Comparison of ENCODE assay signal across 19 cellular contexts in genomic region chr11:59548309-59548656, GRCh38. TPM values are rescaled to one million over a fixed set of nuclear protein-coding genes. Genes with fewer than 3 reads are reported as not detected.
"Had no signal": no experiment of that assay in that cellular context is flagged by ENCODE, and none has a peak within 500 bp of the region (broad histone marks: within the 10 kb centered on the region; RNA-seq: fewer than 3 reads in every experiment).

No MANE protein-coding gene starts in this region.

- H3K27ac ChIP-seq: foreskin keratinocyte, right lobe of liver, suprapubic skin, upper lobe of right lung had no signal

- H3K9me3 ChIP-seq: right lobe of liver, suprapubic skin, upper lobe of right lung had no signal

- H3K9me3 Mint-ChIP-seq: activated naive CD8-positive, alpha-beta T cell treated with anti-CD3 and anti-CD28 coated beads, Interleukin-2, amount 10 ng/mL, durations not matched to agents 7 days and 5 days; nephron; stimulated activated naive CD8-positive, alpha-beta T cell treated with anti-CD3 and anti-CD28 coated beads, Interleukin-15, Interleukin-2, amounts not matched to agents 100 ng/mL and 50 ng/mL, for 24 hours had no signal

- H3K36me3 ChIP-seq: right lobe of liver, suprapubic skin, upper lobe of right lung had no signal

- DNase-seq: activated CD4-positive, alpha-beta T cell treated with anti-CD3 and anti-CD28 coated beads, Interleukin-2, amount 50 U/mL, for 1 hour; activated CD8-positive, alpha-beta memory T cell treated with anti-CD3 and anti-CD28 coated beads for 24 hours; activated naive CD8-positive, alpha-beta T cell treated with anti-CD3 and anti-CD28 coated beads, Interleukin-2, amount 10 ng/mL, durations not matched to agents 7 days and 5 days; cortex of kidney; effector CD4-positive, alpha-beta T cell; foreskin keratinocyte; head of caudate nucleus; right lobe of liver; T-helper 9 cell; upper lobe of right lung had no signal

- H3K4me1 ChIP-seq: upper lobe of right lung had no signal

- H3K27ac Mint-ChIP-seq: activated naive CD8-positive, alpha-beta T cell treated with anti-CD3 and anti-CD28 coated beads, Interleukin-2, amount 10 ng/mL, durations not matched to agents 7 days and 5 days; stimulated activated naive CD8-positive, alpha-beta T cell treated with anti-CD3 and anti-CD28 coated beads, Interleukin-15, Interleukin-2, amounts not matched to agents 100 ng/mL and 50 ng/mL, for 24 hours had no signal

- H3K27me3 ChIP-seq: foreskin keratinocyte, right lobe of liver, suprapubic skin, upper lobe of right lung had no signal

- H3K4me3 ChIP-seq: right lobe of liver, smooth muscle cell, suprapubic skin, upper lobe of right lung had no signal

- H3K36me3 Mint-ChIP-seq: activated naive CD8-positive, alpha-beta T cell treated with anti-CD3 and anti-CD28 coated beads, Interleukin-2, amount 10 ng/mL, durations not matched to agents 7 days and 5 days; brain had no signal

- ATAC-seq: activated CD4-positive, CD25-positive, alpha-beta regulatory T cell treated with anti-CD3 and anti-CD28 coated beads, Interleukin-2, amount 50 U/mL, for 24 hours; foreskin keratinocyte; right lobe of liver; upper lobe of right lung had no signal

RNA-seq across cellular contexts. Expression of gene OR4D9, which starts 36.9 kb away (rescaled TPM):
- total RNA-seq: activated naive CD8-positive, alpha-beta T cell treated with anti-CD3 and anti-CD28 coated beads, Interleukin-2, amount 10 ng/mL, durations not matched to agents 7 days and 5 days; foreskin keratinocyte; lower leg skin; osteoblast; pulmonary artery endothelial cell; right lobe of liver; smooth muscle cell; suprapubic skin; upper lobe of right lung had no signal
- polyA plus RNA-seq: foreskin keratinocyte, smooth muscle cell had no signal

RNA-seq across cellular contexts. Expression of gene OR4D11, which starts 44.9 kb away (rescaled TPM):
- total RNA-seq: activated naive CD8-positive, alpha-beta T cell treated with anti-CD3 and anti-CD28 coated beads, Interleukin-2, amount 10 ng/mL, durations not matched to agents 7 days and 5 days; foreskin keratinocyte; lower leg skin; osteoblast; pulmonary artery endothelial cell; right lobe of liver; smooth muscle cell; suprapubic skin; upper lobe of right lung had no signal
- polyA plus RNA-seq: foreskin keratinocyte, smooth muscle cell had no signal
